In genomic region chr14:98931911-98932310, GRCh38 we compare ENCODE assay signal across 10 cellular contexts.
A peak's percentile ranks its signal among the peaks of the same experiment; 100 is the strongest.
DNase-seq lines count a peak whose midpoint lies in the region; ATAC-seq lines count a peak whose summit lies in the region.
"Had no signal": no experiment of that assay in that cellular context is flagged by ENCODE, and none has a peak within 500 bp of the region (broad histone marks: within the 10 kb centered on the region; RNA-seq: fewer than 3 reads in every experiment).

No MANE protein-coding gene starts in this region.

- peak; percentile 81 for ATAC-seq in activated T-helper 17 cell treated with anti-CD3 and anti-CD28 coated beads, Interleukin-2, amount 50 U/mL, for 72 hours (replicated peaks)
- no peak for ATAC-seq in GM18867 (IDR thresholded peaks at IDR 0.05; ENCODE audit: unreplicated experiment)
- ATAC-seq in GM18870 (IDR thresholded peaks at IDR 0.05; ENCODE audit: unreplicated experiment) = no peak
- ATAC-seq: gastrocnemius medialis had no signal

- H3K36me3 Mint-ChIP-seq in activated T-helper 17 cell treated with anti-CD3 and anti-CD28 coated beads, Interleukin-2, amount 50 U/mL, for 72 hours (ENCODE audit: low read depth) = no peaks in the 10 kb centered on the region

- DNase-seq in T-helper 22 cell (ENCODE audit: low read depth) (peak; percentile 53), posterior vena cava (ENCODE audit: low spot score) (peak; percentile 44), NK-92 (lab: John Stamatoyannopoulos, UW; ENCODE audit: unreplicated experiment) (no peak), D341Med (ENCODE audit: low spot score) (no peak)
- peak; percentile 9 for DNase-seq in stimulated activated CD8-positive, alpha-beta memory T cell treated with anti-CD3 and anti-CD28 coated beads, Interleukin-7, amount 100 ng/mL, for 24 hours (ENCODE audit: low read depth)
- DNase-seq: gastrocnemius medialis, NCI-H2081 treated with DMSO at 0.1 percent for 48 hours had no signal

- H3K4me1 Mint-ChIP-seq in activated T-helper 17 cell treated with anti-CD3 and anti-CD28 coated beads, Interleukin-2, amount 50 U/mL, for 72 hours = peaks cover 56% of the 10 kb centered on the region

- intact Hi-C loops in posterior vena cava (cut with DNase I) = no loop called here

- H3K27ac Mint-ChIP-seq in activated T-helper 17 cell treated with anti-CD3 and anti-CD28 coated beads, Interleukin-2, amount 50 U/mL, for 72 hours = peak overlapping the region; percentile 79

- peaks cover 4% of the 10 kb centered on the region for H3K9me3 Mint-ChIP-seq in activated T-helper 17 cell treated with anti-CD3 and anti-CD28 coated beads, Interleukin-2, amount 50 U/mL, for 72 hours

- H3K4me3 Mint-ChIP-seq in activated T-helper 17 cell treated with anti-CD3 and anti-CD28 coated beads, Interleukin-2, amount 50 U/mL, for 72 hours = peak overlapping the region; percentile 74

- no peaks in the 10 kb centered on the region for H3K27me3 Mint-ChIP-seq in activated T-helper 17 cell treated with anti-CD3 and anti-CD28 coated beads, Interleukin-2, amount 50 U/mL, for 72 hours

Comparison
In these comparisons a context has a peak if more than half of its experiments do, and no peak if none do; other contexts are left out.
1. DNase-seq: peak in T-helper 22 cell (single experiment), posterior vena cava (single experiment) and stimulated activated CD8-positive, alpha-beta memory T cell treated with anti-CD3 and anti-CD28 coated beads, Interleukin-7, amount 100 ng/mL, for 24 hours (single experiment); none in NK-92 (single experiment) and D341Med (single experiment).